ENCODE assay signal across 11 cellular contexts in the genomic region with DNA sequence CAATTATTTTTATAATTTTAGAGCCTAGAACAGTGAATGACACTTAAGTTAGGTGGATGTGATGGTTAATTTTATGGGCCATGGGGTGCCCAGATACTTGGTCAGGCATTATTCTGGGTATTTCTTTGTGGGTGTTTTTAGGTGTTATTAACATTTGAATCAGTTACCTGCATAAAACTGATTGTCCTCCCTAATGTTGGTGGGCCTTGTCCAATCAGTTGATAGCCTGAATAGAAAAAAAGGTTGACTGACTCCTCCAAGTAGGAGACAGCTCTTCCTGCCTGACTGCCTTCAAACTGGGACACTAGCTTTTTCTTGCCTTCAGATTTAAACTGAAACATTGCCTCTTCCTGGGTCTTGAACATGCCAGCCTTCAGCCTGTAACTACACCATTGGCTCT.
"Had no signal": no experiment of that assay in that cellular context is flagged by ENCODE, and none has a peak within 500 bp of the region (broad histone marks: within the 10 kb centered on the region; RNA-seq: fewer than 3 reads in every experiment).

No MANE protein-coding gene starts in this region.

- H2AFZ ChIP-seq: GM23248, GM23338 had no signal

- ATAC-seq: GM23338, HCT116 had no signal

- FAIRE-seq: H1, H54 had no signal

- H3K4me1 ChIP-seq: HAP-1 had no signal

- H3K9me3 ChIP-seq: HAP-1 had no signal

- DNase-seq: GM23248, GOT3, H7, H9, HCEC 1CT, HFFc6 had no signal

- H3K27ac ChIP-seq: GM23248 had no signal

- H3K9ac ChIP-seq: GM23248 had no signal

- H3K4me3 ChIP-seq: GM23248, GM23338, HAP-1 had no signal

- H3K4me2 ChIP-seq: GM23338 had no signal

- H3K36me3 ChIP-seq: HAP-1 had no signal
